In genomic region chr6:161101517-161101916, GRCh38 we compare ENCODE assay signal across 10 cellular contexts.
DNase-seq lines count a peak whose midpoint lies in the region; ATAC-seq, FAIRE-seq and TF ChIP-seq lines count a peak whose summit lies in the region.
"Had no signal": no experiment of that assay in that cellular context is flagged by ENCODE, and none has a peak within 500 bp of the region (broad histone marks: within the 10 kb centered on the region; RNA-seq: fewer than 3 reads in every experiment).

No MANE protein-coding gene starts in this region.

- H4K20me1 ChIP-seq in Loucy (ENCODE audit: insufficient read depth, low read length, poor library complexity, severe bottlenecking): no peaks in the 10 kb centered on the region

- H3F3A ChIP-seq in Loucy (ENCODE audit: low read depth): no peaks in the 10 kb centered on the region

- H3K9me3 ChIP-seq in Loucy (ENCODE audit: insufficient read depth, low read depth, low read length): no peaks in the 10 kb centered on the region

- no peaks in the 10 kb centered on the region for H3K27me3 ChIP-seq in Loucy (ENCODE audit: insufficient read depth, low read length, poor library complexity, severe bottlenecking)

- peaks cover 2% of the 10 kb centered on the region for H3K27me3 Mint-ChIP-seq in nephron progenitor cell (ENCODE audit: low read depth, poor library complexity)
- H3K27me3 Mint-ChIP-seq: memory B cell had no signal

- no peak for DNase-seq in D721Med (ENCODE audit: insufficient read length, low spot score)
- DNase-seq in choroid plexus epithelial cell (ENCODE audit: low read depth): peak; percentile 29
- peak; percentile 11 for DNase-seq in nephron progenitor cell
- DNase-seq in NCI-H2171 (lab: John Stamatoyannopoulos, UW): no peak
- DNase-seq in T-helper 9 cell: no peak
- DNase-seq: activated CD4-positive, alpha-beta T cell treated with anti-CD3 and anti-CD28 coated beads, Interleukin-2, amount 50 U/mL, for 48 hours; stimulated activated CD4-positive, alpha-beta T cell treated with anti-CD3 and anti-CD28 coated beads, Interleukin-15, amount 100 ng/mL, for 24 hours had no signal

- no peak for ATAC-seq in GM18909 (IDR thresholded peaks at IDR 0.05; ENCODE audit: poor library complexity, unreplicated experiment)

- no peaks in the 10 kb centered on the region for H3K4me1 Mint-ChIP-seq in nephron progenitor cell
- H3K4me1 Mint-ChIP-seq: memory B cell had no signal

- H3K4me3 ChIP-seq in Loucy (ENCODE audit: low read length, poor library complexity, severe bottlenecking) (no peak overlapping the region), choroid plexus epithelial cell (ENCODE audit: low read depth, low read length) (no peak overlapping the region)

- no peak overlapping the region for H3K27ac Mint-ChIP-seq in nephron progenitor cell
- H3K27ac Mint-ChIP-seq: memory B cell had no signal

- H3K9me3 Mint-ChIP-seq in nephron progenitor cell: no peaks in the 10 kb centered on the region
- H3K9me3 Mint-ChIP-seq: memory B cell had no signal

- no peak overlapping the region for H3K4me3 Mint-ChIP-seq in nephron progenitor cell
- H3K4me3 Mint-ChIP-seq: memory B cell had no signal

- H3K36me3 Mint-ChIP-seq in nephron progenitor cell (ENCODE audit: low read depth): peaks cover 50% of the 10 kb centered on the region

- H3K79me2 ChIP-seq in Loucy (ENCODE audit: insufficient read depth, low read length): no peaks in the 10 kb centered on the region

- TF ChIP-seq CTCF in D721Med (IDR thresholded peaks at IDR 0.05; ENCODE audit: insufficient read depth, missing control alignments) (peak; percentile 40), Loucy (conservative IDR thresholded peaks at IDR 0.05; ENCODE audit: low read length) (peak; percentile 42), choroid plexus epithelial cell (conservative IDR thresholded peaks at IDR 0.05; ENCODE audit: low read depth, low read length) (peak; percentile 54), nephron progenitor cell (IDR thresholded peaks at IDR 0.05) (peak; percentile 33)

- no peak overlapping the region for H2AFZ ChIP-seq in Loucy (ENCODE audit: low read length)

- H3K9me2 ChIP-seq in Loucy (replicated peaks; ENCODE audit: low read depth, low read length): no peaks in the 10 kb centered on the region

- H3K4me2 ChIP-seq in Loucy (ENCODE audit: low read depth, low read length, poor library complexity, severe bottlenecking): no peak overlapping the region

- H3K4me1 ChIP-seq in Loucy (ENCODE audit: insufficient read depth, low read length, poor library complexity, severe bottlenecking): no peaks in the 10 kb centered on the region

- FAIRE-seq in D721Med (lab: Jason Lieb, UNC): no peak

- peaks cover 68% of the 10 kb centered on the region; the same call in 1 of the 2 replicates for H3K36me3 ChIP-seq in Loucy (ENCODE audit: insufficient read depth, low read length)

- no peak overlapping the region for H3K9ac ChIP-seq in Loucy (ENCODE audit: low read depth, low read length, poor library complexity, severe bottlenecking)

Comparison
In these comparisons a context has a peak if more than half of its experiments do, and no peak if none do; other contexts are left out.
1. DNase-seq: peak in choroid plexus epithelial cell (single experiment) and nephron progenitor cell (single experiment); none in D721Med (single experiment), NCI-H2171 (single experiment) and T-helper 9 cell (single experiment).
2. Peak in every context shown above with its lines, with median percentiles within 50 percentile points of each other: CTCF ChIP-seq.